In genomic region chr4:157005193-157005592, GRCh38 we compare ENCODE assay signal across 17 cellular contexts. TPM values are rescaled to one million over a fixed set of nuclear protein-coding genes. Genes with fewer than 3 reads are reported as not detected.
DNase-seq lines count a peak whose midpoint lies in the region; ATAC-seq, FAIRE-seq and TF ChIP-seq lines count a peak whose summit lies in the region.
"Had no signal": no experiment of that assay in that cellular context is flagged by ENCODE, and none has a peak within 500 bp of the region (broad histone marks: within the 10 kb centered on the region; RNA-seq: fewer than 3 reads in every experiment).

No MANE protein-coding gene starts in this region.

- in situ Hi-C loops in HepG2 (cut with HindIII; ENCODE audit: extremely low pct_ligation_motif_present, low pct_unique_long_range_greater_than_20kb) = no loop called here

- no TSS peak for BruUV-seq in HepG2 (replicated peaks; lab: Mats Ljungman, UMichigan)

- H3K4me1 ChIP-seq in liver (ENCODE audit: control insufficient read depth in 4 of 4, insufficient read depth in 4 of 4, low read length in 3 of 4) (peaks cover 0 to 10% (median 6%) of the 10 kb centered on the region in 4 donors), HepG2 (ENCODE audit: insufficient read depth, low read length) (no peaks in the 10 kb centered on the region), fibroblast of lung (ENCODE audit: control insufficient read depth, extremely low read depth, insufficient read depth, low read length) (no peaks in the 10 kb centered on the region), osteoblast (ENCODE audit: insufficient read depth, low read length) (peaks cover under 1% of the 10 kb centered on the region)

- H3K27ac ChIP-seq in liver (ENCODE audit: low read depth in 1 of 2, low read length in 2 of 2) = peak overlapping the region; percentile 45 to 67
- H3K27ac ChIP-seq in HepG2 (ENCODE audit: extremely low read length, insufficient read depth, low read length) = no peak overlapping the region
- no peak overlapping the region for H3K27ac ChIP-seq in fibroblast of lung (ENCODE audit: insufficient read depth, low read length)
- H3K27ac ChIP-seq in osteoblast (ENCODE audit: low read depth, low read length) = no peak overlapping the region

- POLR2A ChIA-PET in HepG2 (lab: Yijun Ruan, JAX) = no interaction called here

- WGBS in liver = 32% methylated on average over 2 of the region's 2 CpGs
- WGBS in HepG2 (ENCODE audit: low lambda C conversion rate) = 0% methylated on average over 2 of the region's 2 CpGs

- H2AFZ ChIP-seq in HepG2 (ENCODE audit: low read length) = no peak overlapping the region
- peak overlapping the region; percentile 2 for H2AFZ ChIP-seq in fibroblast of lung (ENCODE audit: low read length)
- H2AFZ ChIP-seq in osteoblast (ENCODE audit: low read length) = peak overlapping the region; percentile 26

- H3K9me3 ChIP-seq in liver (ENCODE audit: control insufficient read depth in 4 of 4, low read length in 3 of 4) = no peaks in the 10 kb centered on the region
- H3K9me3 ChIP-seq in HepG2 (ENCODE audit: low read length) = no peaks in the 10 kb centered on the region
- H3K9me3 ChIP-seq in fibroblast of lung (ENCODE audit: control insufficient read depth, insufficient read depth, low read depth, low read length) = no peaks in the 10 kb centered on the region
- no peaks in the 10 kb centered on the region for H3K9me3 ChIP-seq in osteoblast (ENCODE audit: low read depth, low read length)

- no peak for ATAC-seq in HepG2
- ATAC-seq: activated CD4-positive, CD25-positive, alpha-beta regulatory T cell treated with anti-CD3 and anti-CD28 coated beads, Interleukin-2, amount 50 U/mL, for 24 hours; GM12878 had no signal

- CTCF ChIA-PET in HepG2 (lab: Yijun Ruan, JAX; ENCODE audit: low intra/inter-chr PET ratio, low total read pairs) = no interaction called here

- H3K9ac ChIP-seq in liver (ENCODE audit: low read depth in 1 of 2, low read length in 2 of 2) = no peak overlapping the region
- H3K9ac ChIP-seq in HepG2 (ENCODE audit: insufficient read depth, low read depth, low read length) = no peak overlapping the region
- H3K9ac ChIP-seq in fibroblast of lung (ENCODE audit: insufficient read depth, low read length) = no peak overlapping the region

- H3K4me2 ChIP-seq in HepG2 (ENCODE audit: low read depth, low read length) = no peak overlapping the region
- H3K4me2 ChIP-seq in fibroblast of lung (ENCODE audit: extremely low read depth, insufficient read depth, low read length) = no peak overlapping the region
- H3K4me2 ChIP-seq in osteoblast (ENCODE audit: insufficient read depth, low read length) = no peak overlapping the region

- H3K36me3 ChIP-seq in liver (ENCODE audit: control insufficient read depth in 4 of 4, insufficient read depth in 3 of 4, low read depth in 1 of 4, low read length in 3 of 4) (no peaks in the 10 kb centered on the region), HepG2 (replicated peaks in 1 of 2; ENCODE audit: control insufficient read depth in 1 of 2, insufficient read depth in 2 of 2, low read length in 2 of 2) (no peaks in the 10 kb centered on the region), fibroblast of lung (ENCODE audit: control insufficient read depth, insufficient read depth, low read length) (no peaks in the 10 kb centered on the region), osteoblast (ENCODE audit: insufficient read depth, low read length) (no peaks in the 10 kb centered on the region)

- no peak for TF ChIP-seq CTCF in liver (IDR thresholded peaks at IDR 0.05; ENCODE audit: low read depth, low read length, missing input control)
- no peak for TF ChIP-seq CTCF in HepG2 (CRISPR knock-in tag; IDR thresholded peaks at IDR 0.05)
- no peak for TF ChIP-seq CTCF in fibroblast of lung (conservative IDR thresholded peaks at IDR 0.05 in 1 of 2, IDR thresholded peaks at IDR 0.05 in 1 of 2; ENCODE audit: low read depth in 1 of 2, low read length in 2 of 2)
- no peak for TF ChIP-seq CTCF in osteoblast (IDR thresholded peaks at IDR 0.05; ENCODE audit: extremely low read depth, low read depth, low read length)

- FAIRE-seq in HepG2 (lab: Jason Lieb, UNC) = no peak
- FAIRE-seq: GM12878, H54 had no signal

- H3K79me2 ChIP-seq in HepG2 (ENCODE audit: insufficient read depth, low read length) (no peaks in the 10 kb centered on the region), fibroblast of lung (ENCODE audit: control insufficient read depth, insufficient read depth, low read length) (no peaks in the 10 kb centered on the region), osteoblast (ENCODE audit: insufficient read depth, low read length) (no peaks in the 10 kb centered on the region)

- TF ChIP-seq RAD21 in liver (IDR thresholded peaks at IDR 0.05) (no peak), HepG2 (CRISPR knock-in tag; IDR thresholded peaks at IDR 0.05) (no peak)

- no peaks in the 10 kb centered on the region for H3K27me3 ChIP-seq in liver (ENCODE audit: control insufficient read depth in 4 of 4, insufficient read depth in 4 of 4, low read length in 3 of 4)
- no peaks in the 10 kb centered on the region for H3K27me3 ChIP-seq in HepG2 (ENCODE audit: control insufficient read depth in 1 of 2, insufficient read depth in 2 of 2, low read length in 2 of 2)
- H3K27me3 ChIP-seq in fibroblast of lung (ENCODE audit: control insufficient read depth, insufficient read depth, low read length) = no peaks in the 10 kb centered on the region
- no peaks in the 10 kb centered on the region for H3K27me3 ChIP-seq in osteoblast (ENCODE audit: insufficient read depth, low read length)

- TF ChIP-seq EP300 in HepG2 (IDR thresholded peaks at IDR 0.05; ENCODE audit: low read depth in 2 of 2, low read length in 2 of 2) = no peak
- TF ChIP-seq EP300 in HepG2 (CRISPR knock-in tag; IDR thresholded peaks at IDR 0.05; ENCODE audit: borderline replicate concordance) = no peak

- H4K20me1 ChIP-seq in HepG2 (ENCODE audit: insufficient read depth, low read length) = no peaks in the 10 kb centered on the region
- no peaks in the 10 kb centered on the region for H4K20me1 ChIP-seq in fibroblast of lung (ENCODE audit: control insufficient read depth, extremely low read depth, insufficient read depth, low read length)
- no peaks in the 10 kb centered on the region for H4K20me1 ChIP-seq in osteoblast (ENCODE audit: insufficient read depth, low read length)

- intact Hi-C loops in HepG2 (cut with micrococcal nuclease; ENCODE audit: unreplicated experiment) = no loop called here

- peak overlapping the region in 2 of 3 donors; percentile 35 to 46 for H3K4me3 ChIP-seq in liver (ENCODE audit: low read depth in 1 of 3, low read length in 3 of 3)
- H3K4me3 ChIP-seq in HepG2 (replicated peaks in 1 of 3; ENCODE audit: insufficient read depth in 1 of 3, low read depth in 2 of 3, low read length in 3 of 3) = no peak overlapping the region
- no peak overlapping the region for H3K4me3 ChIP-seq in fibroblast of lung (replicated peaks in 1 of 4; ENCODE audit: control extremely low read depth in 1 of 4, insufficient read depth in 1 of 4, low read depth in 3 of 4, low read length in 4 of 4)
- H3K4me3 ChIP-seq in osteoblast (ENCODE audit: insufficient read depth, low read length) = no peak overlapping the region
- H3K4me3 ChIP-seq: GM12878 had no signal

- no peak for TF ChIP-seq POLR2A in HepG2 (IDR thresholded peaks at IDR 0.05; ENCODE audit: insufficient read depth in 1 of 2, low read depth in 2 of 2, low read length in 2 of 2)

- DNase-seq in HepG2 (ENCODE audit: low spot score) (no peak), fibroblast of lung (ENCODE audit: low read depth in 2 of 2) (no peak), osteoblast (ENCODE audit: insufficient read length, low spot score, missing footprints) (no peak), glomerular visceral epithelial cell (ENCODE audit: extremely low spot score) (no peak), GDM1 (lab: John Stamatoyannopoulos, UW) (no peak), DMS114 treated with DMSO at 0.1 percent for 48 hours (lab: John Stamatoyannopoulos, UW; ENCODE audit: unreplicated experiment) (no peak), NCI-H1417 (lab: John Stamatoyannopoulos, UW) (no peak)
- DNase-seq: activated gamma-delta T cell treated with Interleukin-2 at 50 U/mL for 16 hours; aorta; CD8-positive, alpha-beta memory T cell; NCI-H2081 treated with DMSO at 0.1 percent for 48 hours; stimulated activated CD4-positive, alpha-beta T cell treated with anti-CD3 and anti-CD28 coated beads, Interleukin-4, amount 100 ng/mL, for 1 hour had no signal

TF ChIP-seq in liver, 16 proteins besides CTCF, POLR2A, EP300 and RAD21:
- TF ChIP-seq GABPA (IDR thresholded peaks at IDR 0.05 in 1 of 2, conservative IDR thresholded peaks at IDR 0.05 in 1 of 2) (no peak), RXRA (IDR thresholded peaks at IDR 0.05) (no peak)

TF ChIP-seq in HepG2, 621 proteins besides CTCF, POLR2A, EP300 and RAD21 (continues in another document):
- TF ChIP-seq HMG20B (CRISPR knock-in tag; conservative IDR thresholded peaks at IDR 0.05) (no peak), ZNF713 (CRISPR knock-in tag; IDR thresholded peaks at IDR 0.05) (no peak)

RNA-seq across cellular contexts. Expression of gene PDGFC, which starts 33.6 kb away (rescaled TPM):
- total RNA-seq in liver (10 to 100 TPM; 11.1 to 25.7 TPM), HepG2 (2016; rRNA removed; fragmentation: Illumina TruSeq; extraction: Trizol) (6.8 and 9.1 TPM in 2 replicates), fibroblast of lung (67.3 and 103 TPM in 2 replicates), osteoblast (145 and 147 TPM in 2 replicates)
- polyA plus RNA-seq in liver (1 to 10 TPM; 5.8 to 8.3 TPM), HepG2 (2011; rRNA removed) (4.1 and 4.6 TPM in 2 replicates), fibroblast of lung (43.4 and 55.3 TPM in 2 replicates)
- total RNA-seq in HepG2 (2016; cell fraction: cytosol; rRNA removed; fragmentation: Illumina TruSeq; extraction: Trizol; ENCODE audit: low read depth) = 1.2 and 1.8 TPM in 2 replicates
- total RNA-seq in HepG2 (2016; cell fraction: insoluble cytoplasmic fraction; rRNA removed; fragmentation: Illumina TruSeq; extraction: Trizol) = 8.4 and 8.6 TPM in 2 replicates
- total RNA-seq in HepG2 (2016; cell fraction: membrane; rRNA removed; fragmentation: Illumina TruSeq; extraction: Trizol) = 3.8 and 6.4 TPM in 2 replicates
- 14.5 and 17.0 TPM in 2 replicates for total RNA-seq in HepG2 (2016; cell fraction: nucleus; rRNA removed; fragmentation: Illumina TruSeq; extraction: Trizol)
- polyA plus RNA-seq in HepG2 (2011; cell fraction: cytosol; rRNA removed) = 2.0 and 2.9 TPM in 2 replicates
- 2.3 and 2.9 TPM in 2 replicates for polyA plus RNA-seq in HepG2 (2011; cell fraction: nucleus; rRNA removed)
- 6.0 and 8.4 TPM in 2 replicates for polyA plus RNA-seq in HepG2 (2012)
- polyA plus RNA-seq in HepG2 (2016; cell fraction: cytosol; fragmentation: Illumina TruSeq; extraction: Trizol; ENCODE audit: low read depth) = 0.43 and 0.67 TPM in 2 replicates
- polyA plus RNA-seq in HepG2 (2016; cell fraction: insoluble cytoplasmic fraction; fragmentation: Illumina TruSeq; extraction: Trizol; ENCODE audit: low read depth) = 7.1 and 7.3 TPM in 2 replicates
- polyA plus RNA-seq in HepG2 (2016; cell fraction: membrane; fragmentation: Illumina TruSeq; extraction: Trizol; ENCODE audit: low read depth) = 2.5 and 2.7 TPM in 2 replicates
- polyA plus RNA-seq in HepG2 (2016; cell fraction: nucleus; fragmentation: Illumina TruSeq; extraction: Trizol; ENCODE audit: insufficient read depth, low read depth) = 8.0 and 8.3 TPM in 2 replicates
- polyA minus RNA-seq in HepG2 (2011; rRNA and poly(A)+ RNA removed; ENCODE audit: low replicate concordance) = 5.0 TPM in 1 of 2 replicates, not detected in the other
- 9.2 and 11.6 TPM in 2 replicates for polyA minus RNA-seq in HepG2 (2011; cell fraction: cytosol; rRNA and poly(A)+ RNA removed)
- 40.5 and 45.4 TPM in 2 replicates for polyA minus RNA-seq in HepG2 (2011; cell fraction: nucleus; rRNA and poly(A)+ RNA removed)
- 46.0 and 65.9 TPM in 2 replicates for polyA plus RNA-seq in fibroblast of lung (2012)
- 44.5 and 45.4 TPM in 2 replicates for polyA minus RNA-seq in fibroblast of lung (ENCODE audit: low replicate concordance)
- total RNA-seq: T-helper 2 cell treated with Interferon-gamma antibody and Interleukin-4, amounts not matched to agents 100 ng/mL and 5 ng/mL, for 36 hours had no signal
- polyA plus RNA-seq: CD8-positive, alpha-beta memory T cell had no signal

Comparison
In these comparisons a context has a peak if more than half of its experiments do, and no peak if none do; other contexts are left out.
1. H3K27ac ChIP-seq: peak in liver (2 of 2); none in HepG2 (single experiment), fibroblast of lung (single experiment) and osteoblast (single experiment).
2. H3K4me3 ChIP-seq: peak in liver (2 of 3); none in HepG2 (0 of 3), fibroblast of lung (0 of 4) and osteoblast (single experiment).